Comparison of ENCODE assay signal across 10 cellular contexts in the genomic region with DNA sequence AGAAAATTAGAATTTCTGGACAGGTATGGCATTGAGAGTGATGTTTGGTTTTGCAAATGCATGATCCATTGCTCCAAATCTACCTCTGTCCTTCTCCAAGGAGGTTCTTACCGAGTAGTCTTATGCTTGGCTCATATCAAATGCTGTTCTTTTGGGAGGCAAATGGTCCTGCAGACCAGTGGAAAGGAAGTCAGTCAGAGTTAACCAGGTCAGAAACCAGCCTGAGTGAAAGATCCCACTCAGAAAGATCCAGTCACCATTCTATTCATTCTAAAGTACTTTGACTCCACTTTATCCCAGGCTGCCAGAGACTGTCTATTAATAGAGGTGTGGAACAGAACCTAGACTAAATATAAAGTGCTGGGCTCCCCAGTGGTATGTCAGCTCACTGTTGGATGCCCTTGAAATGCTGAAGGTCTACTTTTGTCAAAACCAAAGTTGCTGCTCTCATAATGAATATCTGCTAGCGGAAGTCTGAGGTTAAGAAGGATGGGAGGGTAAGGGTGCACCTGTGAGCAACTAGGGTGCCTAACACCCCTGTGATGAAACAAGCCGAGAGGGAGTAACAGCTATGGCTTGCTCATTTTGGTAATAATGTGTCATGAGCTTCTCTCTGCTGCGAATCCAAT.
DNase-seq lines count a peak whose midpoint lies in the region; ATAC-seq and TF ChIP-seq lines count a peak whose summit lies in the region.
"Had no signal": no experiment of that assay in that cellular context is flagged by ENCODE, and none has a peak within 500 bp of the region (broad histone marks: within the 10 kb centered on the region; RNA-seq: fewer than 3 reads in every experiment).

No MANE protein-coding gene starts in this region.

- H3K27ac Mint-ChIP-seq in osteocyte (ENCODE audit: unreplicated experiment) = no peak overlapping the region

- DNase-seq in myocyte (ENCODE audit: low read depth) (peak; percentile 69), HAP-1 (ENCODE audit: low spot score in 2 of 2) (no peak), DMS114 treated with DMSO at 0.1 percent for 48 hours (lab: John Stamatoyannopoulos, UW; ENCODE audit: unreplicated experiment) (no peak), osteocyte (ENCODE audit: extremely low spot score, unreplicated experiment) (no peak)
- DNase-seq: erythroblast, left lung, retina had no signal

- H3K4me1 Mint-ChIP-seq in osteocyte (ENCODE audit: unreplicated experiment) = peaks cover 2% of the 10 kb centered on the region

- H3K4me3 Mint-ChIP-seq in osteocyte (ENCODE audit: unreplicated experiment) = no peak overlapping the region

- H3K36me3 Mint-ChIP-seq in osteocyte (ENCODE audit: unreplicated experiment) = no peaks in the 10 kb centered on the region

- no peak for TF ChIP-seq CTCF in osteocyte (IDR thresholded peaks at IDR 0.05)

- no peak overlapping the region for H3K4me3 ChIP-seq in HAP-1
- H3K4me3 ChIP-seq: left lung had no signal

- H3K27me3 ChIP-seq in HAP-1 (ENCODE audit: low read depth) = no peaks in the 10 kb centered on the region
- H3K27me3 ChIP-seq: left lung had no signal

- H3K4me1 ChIP-seq in HAP-1 = peaks cover 19% of the 10 kb centered on the region
- H3K4me1 ChIP-seq: left lung had no signal

- peak; percentile 100 for ATAC-seq in GM18907 (IDR thresholded peaks at IDR 0.05; ENCODE audit: unreplicated experiment)
- ATAC-seq in GM21717 (IDR thresholded peaks at IDR 0.05; ENCODE audit: unreplicated experiment) = peak; percentile 100
- peak; percentile 99 for ATAC-seq in HG03342 (IDR thresholded peaks at IDR 0.05; ENCODE audit: unreplicated experiment)
- ATAC-seq: left lung had no signal

- H3K9me3 Mint-ChIP-seq in osteocyte (ENCODE audit: unreplicated experiment) = no peaks in the 10 kb centered on the region

- in situ Hi-C loops in HAP-1 (cut with MboI; ENCODE audit: low sequenced_read_pairs) = no loop called here

- no peaks in the 10 kb centered on the region for H3K9me3 ChIP-seq in HAP-1
- H3K9me3 ChIP-seq: left lung had no signal

- peaks cover 4% of the 10 kb centered on the region for H3K27me3 Mint-ChIP-seq in osteocyte (ENCODE audit: unreplicated experiment)

- H3K36me3 ChIP-seq in HAP-1 (replicated peaks) = no peaks in the 10 kb centered on the region
- H3K36me3 ChIP-seq: left lung had no signal
